In the genomic region with DNA sequence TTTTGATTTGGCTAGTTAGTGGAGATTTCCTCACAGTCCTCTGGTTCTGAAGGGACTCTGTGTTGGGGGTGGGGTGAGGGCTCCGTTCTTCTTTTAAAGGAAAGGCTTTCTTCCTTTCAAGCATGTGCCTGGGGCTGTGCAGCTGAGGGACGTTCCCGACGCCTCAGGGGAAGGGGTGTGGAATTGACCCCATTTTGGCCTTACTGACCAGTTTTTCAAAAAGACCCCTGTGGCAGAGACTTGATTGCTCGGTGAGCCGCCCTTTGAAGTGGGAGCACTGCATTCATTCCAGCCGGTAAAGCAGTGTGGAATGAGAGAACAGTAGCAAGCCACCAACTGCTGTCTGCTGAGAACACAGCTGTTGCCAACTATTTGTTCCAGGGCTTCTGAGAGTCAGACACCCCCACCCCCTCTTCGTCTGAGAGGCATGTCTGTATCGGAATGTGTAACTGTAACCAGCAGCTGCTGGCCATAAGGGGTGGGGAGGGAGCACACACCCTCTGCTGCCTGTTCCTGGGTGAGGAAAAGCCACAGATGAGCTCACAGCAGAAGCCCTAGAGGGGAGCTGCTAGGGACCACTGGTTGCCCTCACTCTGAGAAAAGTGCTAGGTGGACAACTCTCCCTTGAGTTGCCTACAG, we compare ENCODE assay signal across 8 cellular contexts.
DNase-seq lines count a peak whose midpoint lies in the region; ATAC-seq lines count a peak whose summit lies in the region.

No MANE protein-coding gene starts in this region.

- no peak for ATAC-seq in HG03095 (IDR thresholded peaks at IDR 0.05; ENCODE audit: unreplicated experiment)

- DNase-seq in activated T-cell treated with anti-CD3 and anti-CD28 coated beads, Interleukin-2, amount 50 U/mL, for 1 hour = peak; percentile 27
- DNase-seq in activated T-cell treated with anti-CD3 and anti-CD28 coated beads for 4 hours (no peak), anterior cingulate cortex (lab: John Stamatoyannopoulos, UW) (peak in 49 of 58 donors; percentile 15 to 83 (median 50)), hepatic stellate cell (ENCODE audit: low spot score) (peak; percentile 92), putamen (ENCODE audit: low spot score) (peak; percentile 45), NCI-H2196 treated with DMSO at 0.1 percent for 48 hours (lab: John Stamatoyannopoulos, UW; ENCODE audit: unreplicated experiment) (no peak)
- no peak for DNase-seq in stimulated activated CD8-positive, alpha-beta memory T cell treated with anti-CD3 and anti-CD28 coated beads, Interleukin-4, amount 100 ng/mL, for 48 hours

Comparison
In these comparisons a context has a peak if more than half of its experiments do, and no peak if none do; other contexts are left out.
1. DNase-seq: peak in activated T-cell treated with anti-CD3 and anti-CD28 coated beads, Interleukin-2, amount 50 U/mL, for 1 hour (single experiment), anterior cingulate cortex (49 of 58), hepatic stellate cell (single experiment) and putamen (single experiment); none in activated T-cell treated with anti-CD3 and anti-CD28 coated beads for 4 hours (single experiment), NCI-H2196 treated with DMSO at 0.1 percent for 48 hours (single experiment) and stimulated activated CD8-positive, alpha-beta memory T cell treated with anti-CD3 and anti-CD28 coated beads, Interleukin-4, amount 100 ng/mL, for 48 hours (single experiment).